ENCODE assay signal across 1 cellular context in genomic region chr10:112184052-112184371, GRCh38.
TF ChIP-seq lines count a peak whose summit lies in the region.

No MANE protein-coding gene starts in this region.

TF ChIP-seq in HEK293, 187 proteins besides CTCF, POLR2A, EP300 and RAD21 (continued from another document):
- TF ChIP-seq ZNF518A (tag by site-specific recombination; conservative IDR thresholded peaks at IDR 0.05; ENCODE audit: low read depth): no peak
- TF ChIP-seq ZSCAN16 (tag by site-specific recombination; IDR thresholded peaks at IDR 0.05): no peak
- TF ChIP-seq ZNF629 (tag by site-specific recombination; IDR thresholded peaks at IDR 0.05): no peak
- peak; percentile 4; the same call in 1 of the 2 replicates for TF ChIP-seq EGR2 (tag by site-specific recombination; IDR thresholded peaks at IDR 0.05; ENCODE audit: low read depth)
- no peak for TF ChIP-seq ZNF324 (tag by site-specific recombination; IDR thresholded peaks at IDR 0.05)
- TF ChIP-seq OSR2 (tag by site-specific recombination; IDR thresholded peaks at IDR 0.05): no peak
- TF ChIP-seq ZNF514 (tag by site-specific recombination; IDR thresholded peaks at IDR 0.05): no peak
- peak; percentile 19; the same call in 1 of the 2 replicates for TF ChIP-seq ZBTB17 (tag by site-specific recombination; IDR thresholded peaks at IDR 0.05)
- 0 out of 2 replicates have a peak, but pooled peaks have one; percentile 7 for TF ChIP-seq ZEB2 (tag by site-specific recombination; IDR thresholded peaks at IDR 0.05)
- no peak for TF ChIP-seq ZBTB1 (tag by site-specific recombination; IDR thresholded peaks at IDR 0.05)
- TF ChIP-seq SCRT2 (tag by site-specific recombination; IDR thresholded peaks at IDR 0.05): no peak
- TF ChIP-seq ZNF658 (tag by site-specific recombination; IDR thresholded peaks at IDR 0.05): no peak
- no peak for TF ChIP-seq ZNF596 (tag by site-specific recombination; IDR thresholded peaks at IDR 0.05)
- no peak for TF ChIP-seq ZNF501 (tag by site-specific recombination; IDR thresholded peaks at IDR 0.05)
- no peak for TF ChIP-seq ZNF654 (tag by site-specific recombination; IDR thresholded peaks at IDR 0.05; ENCODE audit: low read depth)
- TF ChIP-seq ZFHX2 (tag by site-specific recombination; conservative IDR thresholded peaks at IDR 0.05): no peak
- no peak for TF ChIP-seq ZNF239 (tag by site-specific recombination; IDR thresholded peaks at IDR 0.05)
- TF ChIP-seq ZNF624 (tag by site-specific recombination; IDR thresholded peaks at IDR 0.05): no peak
- no peak for TF ChIP-seq WT1 (tag by site-specific recombination; IDR thresholded peaks at IDR 0.05)
- TF ChIP-seq ZNF623 (tag by site-specific recombination; IDR thresholded peaks at IDR 0.05): no peak
- TF ChIP-seq ZBTB26 (tag by site-specific recombination; optimal IDR thresholded peaks at IDR 0.05): peak; percentile 27
- no peak for TF ChIP-seq ZNF843 (tag by site-specific recombination; IDR thresholded peaks at IDR 0.05)
- TF ChIP-seq ZNF140 (tag by site-specific recombination; IDR thresholded peaks at IDR 0.05): no peak
